Comparison of ENCODE assay signal across 1 cellular context in the genomic region with DNA sequence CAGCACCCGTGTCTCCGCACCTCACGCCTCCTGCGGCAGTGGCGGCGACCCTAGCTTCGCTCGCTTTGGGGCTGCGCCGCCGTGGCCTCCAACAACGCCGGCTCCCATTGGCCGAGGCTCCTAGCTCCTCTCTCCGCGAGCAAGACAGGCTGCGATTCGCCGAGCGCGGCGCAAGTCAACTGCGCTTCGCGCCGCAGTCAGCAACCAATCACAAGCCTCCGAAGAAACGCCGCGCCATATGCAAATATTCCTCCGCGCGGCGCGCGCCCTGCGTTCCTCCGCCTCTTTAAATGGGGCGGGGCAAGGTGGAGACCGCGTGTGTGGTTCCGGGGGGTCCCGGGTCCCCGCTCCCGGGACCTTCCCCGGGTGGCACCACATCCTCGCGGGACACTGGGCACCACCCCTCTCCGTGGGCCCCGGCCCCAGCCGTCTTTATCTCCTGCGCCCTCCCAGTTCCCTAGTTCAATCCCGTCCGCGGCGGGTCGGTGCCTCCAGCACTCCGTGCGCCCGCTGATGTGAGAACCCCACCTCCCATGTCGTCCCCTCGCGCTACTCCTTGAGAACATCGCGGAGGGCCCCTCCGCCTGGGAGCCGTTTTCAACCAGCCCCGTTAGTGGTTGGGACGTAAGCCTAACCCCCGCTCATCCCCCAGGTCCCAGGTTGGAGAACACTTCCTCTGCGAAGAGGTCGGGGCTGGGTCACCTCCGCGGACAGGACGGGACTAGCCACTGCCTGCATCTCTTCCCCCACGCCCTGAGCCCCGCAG.
A peak's percentile ranks its signal among the peaks of the same experiment; 100 is the strongest.
TF ChIP-seq lines count a peak whose summit lies in the region.

A gene with protein sequence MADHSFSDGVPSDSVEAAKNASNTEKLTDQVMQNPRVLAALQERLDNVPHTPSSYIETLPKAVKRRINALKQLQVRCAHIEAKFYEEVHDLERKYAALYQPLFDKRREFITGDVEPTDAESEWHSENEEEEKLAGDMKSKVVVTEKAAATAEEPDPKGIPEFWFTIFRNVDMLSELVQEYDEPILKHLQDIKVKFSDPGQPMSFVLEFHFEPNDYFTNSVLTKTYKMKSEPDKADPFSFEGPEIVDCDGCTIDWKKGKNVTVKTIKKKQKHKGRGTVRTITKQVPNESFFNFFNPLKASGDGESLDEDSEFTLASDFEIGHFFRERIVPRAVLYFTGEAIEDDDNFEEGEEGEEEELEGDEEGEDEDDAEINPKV (minus strand): TSS at position 96 of the 766 bp plus-strand sequence. CDS start 13,109 bp downstream, outside the sequence.

TF ChIP-seq in HepG2, 621 proteins besides CTCF, POLR2A, EP300 and RAD21 (continued from another document and continues in another):
- no peak for TF ChIP-seq ZNF224 (CRISPR knock-in tag; IDR thresholded peaks at IDR 0.05)
- no peak for TF ChIP-seq EZH2 (conservative IDR thresholded peaks at IDR 0.05; ENCODE audit: low read depth, low read length)
- peak; percentile 77; the same call in 1 of the 2 replicates for TF ChIP-seq REPIN1 (CRISPR knock-in tag; IDR thresholded peaks at IDR 0.05; ENCODE audit: borderline replicate concordance, low read depth)
- TF ChIP-seq SIN3B (IDR thresholded peaks at IDR 0.05; ENCODE audit: low read length), result peak; percentile 93
- TF ChIP-seq ZNF563 (CRISPR knock-in tag; IDR thresholded peaks at IDR 0.05), result peak; percentile 54; the same call in 1 of the 2 replicates
- TF ChIP-seq YEATS4 (CRISPR knock-in tag; IDR thresholded peaks at IDR 0.05; ENCODE audit: borderline replicate concordance), result no peak
- no peak for TF ChIP-seq XRCC5 (optimal IDR thresholded peaks at IDR 0.05; ENCODE audit: low read length)
- TF ChIP-seq CEBPB (IDR thresholded peaks at IDR 0.05; ENCODE audit: borderline replicate concordance, low read depth, low read length), result no peak
- no peak for TF ChIP-seq HMG20B (CRISPR knock-in tag; conservative IDR thresholded peaks at IDR 0.05)
- TF ChIP-seq, protein P1, sequence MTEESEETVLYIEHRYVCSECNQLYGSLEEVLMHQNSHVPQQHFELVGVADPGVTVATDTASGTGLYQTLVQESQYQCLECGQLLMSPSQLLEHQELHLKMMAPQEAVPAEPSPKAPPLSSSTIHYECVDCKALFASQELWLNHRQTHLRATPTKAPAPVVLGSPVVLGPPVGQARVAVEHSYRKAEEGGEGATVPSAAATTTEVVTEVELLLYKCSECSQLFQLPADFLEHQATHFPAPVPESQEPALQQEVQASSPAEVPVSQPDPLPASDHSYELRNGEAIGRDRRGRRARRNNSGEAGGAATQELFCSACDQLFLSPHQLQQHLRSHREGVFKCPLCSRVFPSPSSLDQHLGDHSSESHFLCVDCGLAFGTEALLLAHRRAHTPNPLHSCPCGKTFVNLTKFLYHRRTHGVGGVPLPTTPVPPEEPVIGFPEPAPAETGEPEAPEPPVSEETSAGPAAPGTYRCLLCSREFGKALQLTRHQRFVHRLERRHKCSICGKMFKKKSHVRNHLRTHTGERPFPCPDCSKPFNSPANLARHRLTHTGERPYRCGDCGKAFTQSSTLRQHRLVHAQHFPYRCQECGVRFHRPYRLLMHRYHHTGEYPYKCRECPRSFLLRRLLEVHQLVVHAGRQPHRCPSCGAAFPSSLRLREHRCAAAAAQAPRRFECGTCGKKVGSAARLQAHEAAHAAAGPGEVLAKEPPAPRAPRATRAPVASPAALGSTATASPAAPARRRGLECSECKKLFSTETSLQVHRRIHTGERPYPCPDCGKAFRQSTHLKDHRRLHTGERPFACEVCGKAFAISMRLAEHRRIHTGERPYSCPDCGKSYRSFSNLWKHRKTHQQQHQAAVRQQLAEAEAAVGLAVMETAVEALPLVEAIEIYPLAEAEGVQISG (CRISPR knock-in tag; IDR thresholded peaks at IDR 0.05), result peak; percentile 56
- TF ChIP-seq, protein P2, sequence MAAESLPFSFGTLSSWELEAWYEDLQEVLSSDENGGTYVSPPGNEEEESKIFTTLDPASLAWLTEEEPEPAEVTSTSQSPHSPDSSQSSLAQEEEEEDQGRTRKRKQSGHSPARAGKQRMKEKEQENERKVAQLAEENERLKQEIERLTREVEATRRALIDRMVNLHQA (CRISPR knock-in tag; IDR thresholded peaks at IDR 0.05), result no peak
- TF ChIP-seq AFF4 (CRISPR knock-in tag; IDR thresholded peaks at IDR 0.05), result no peak
- TF ChIP-seq JDP2 (CRISPR knock-in tag; IDR thresholded peaks at IDR 0.05; ENCODE audit: borderline replicate concordance), result no peak
- TF ChIP-seq CCAR2 (optimal IDR thresholded peaks at IDR 0.05; ENCODE audit: low read depth, low read length), result no peak
- peak; percentile 29; the same call in 1 of the 2 replicates for TF ChIP-seq SNAPC5 (CRISPR knock-in tag; IDR thresholded peaks at IDR 0.05; ENCODE audit: borderline replicate concordance)
- no peak for TF ChIP-seq ZNF557 (CRISPR knock-in tag; IDR thresholded peaks at IDR 0.05)
- no peak for TF ChIP-seq ETV5 (CRISPR knock-in tag; IDR thresholded peaks at IDR 0.05; ENCODE audit: borderline replicate concordance)
- TF ChIP-seq ZNF251 (CRISPR knock-in tag; IDR thresholded peaks at IDR 0.05), result no peak
- TF ChIP-seq ZSCAN9 (CRISPR knock-in tag; IDR thresholded peaks at IDR 0.05; ENCODE audit: borderline replicate concordance), result no peak
- no peak for TF ChIP-seq ZNF589 (CRISPR knock-in tag; conservative IDR thresholded peaks at IDR 0.05)
- no peak for TF ChIP-seq ZNF672 (CRISPR knock-in tag; IDR thresholded peaks at IDR 0.05)
- TF ChIP-seq ZNF496 (CRISPR knock-in tag; IDR thresholded peaks at IDR 0.05; ENCODE audit: insufficient replicate concordance), result no peak
- no peak for TF ChIP-seq PHF5A (CRISPR knock-in tag; IDR thresholded peaks at IDR 0.05; ENCODE audit: low read depth, unreplicated experiment)
- TF ChIP-seq NFE2L1 (CRISPR knock-in tag; IDR thresholded peaks at IDR 0.05; ENCODE audit: borderline replicate concordance), result no peak
- TF ChIP-seq ZNF652 (CRISPR knock-in tag; IDR thresholded peaks at IDR 0.05; ENCODE audit: borderline replicate concordance, low read depth), result no peak
- no peak for TF ChIP-seq PLRG1 (conservative IDR thresholded peaks at IDR 0.05)
- TF ChIP-seq SAP130 (CRISPR knock-in tag; IDR thresholded peaks at IDR 0.05; ENCODE audit: low read depth), result peak; percentile 98
- no peak for TF ChIP-seq ZNF879 (CRISPR knock-in tag; IDR thresholded peaks at IDR 0.05)
- TF ChIP-seq ZNF362 (CRISPR knock-in tag; IDR thresholded peaks at IDR 0.05; ENCODE audit: borderline replicate concordance), result no peak
- TF ChIP-seq MZF1 (CRISPR knock-in tag; IDR thresholded peaks at IDR 0.05; ENCODE audit: borderline replicate concordance), result no peak
- TF ChIP-seq ZFP36L1 (CRISPR knock-in tag; IDR thresholded peaks at IDR 0.05), result peak; percentile 75; the same call in 1 of the 2 replicates
- TF ChIP-seq ZNF414 (CRISPR knock-in tag; IDR thresholded peaks at IDR 0.05), result 0 out of 2 replicates have a peak, but pooled peaks have one; percentile 41
- TF ChIP-seq FOSL2 (CRISPR knock-in tag; IDR thresholded peaks at IDR 0.05), result no peak
- no peak for TF ChIP-seq ZNF607 (CRISPR knock-in tag; IDR thresholded peaks at IDR 0.05; ENCODE audit: borderline replicate concordance)
- TF ChIP-seq ZNF3 (CRISPR knock-in tag; IDR thresholded peaks at IDR 0.05), result no peak
- TF ChIP-seq, protein P3, sequence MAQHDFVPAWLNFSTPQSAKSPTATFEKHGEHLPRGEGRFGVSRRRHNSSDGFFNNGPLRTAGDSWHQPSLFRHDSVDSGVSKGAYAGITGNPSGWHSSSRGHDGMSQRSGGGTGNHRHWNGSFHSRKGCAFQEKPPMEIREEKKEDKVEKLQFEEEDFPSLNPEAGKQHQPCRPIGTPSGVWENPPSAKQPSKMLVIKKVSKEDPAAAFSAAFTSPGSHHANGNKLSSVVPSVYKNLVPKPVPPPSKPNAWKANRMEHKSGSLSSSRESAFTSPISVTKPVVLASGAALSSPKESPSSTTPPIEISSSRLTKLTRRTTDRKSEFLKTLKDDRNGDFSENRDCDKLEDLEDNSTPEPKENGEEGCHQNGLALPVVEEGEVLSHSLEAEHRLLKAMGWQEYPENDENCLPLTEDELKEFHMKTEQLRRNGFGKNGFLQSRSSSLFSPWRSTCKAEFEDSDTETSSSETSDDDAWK (CRISPR knock-in tag; IDR thresholded peaks at IDR 0.05), result no peak
- TF ChIP-seq ZNF564 (CRISPR knock-in tag; IDR thresholded peaks at IDR 0.05), result 0 out of 2 replicates have a peak, but pooled peaks have one; percentile 9
- TF ChIP-seq PHF8 (CRISPR knock-in tag; IDR thresholded peaks at IDR 0.05), result peak; percentile 84
- TF ChIP-seq MAZ (IDR thresholded peaks at IDR 0.05; ENCODE audit: borderline replicate concordance, low read depth, low read length), result no peak
- peak; percentile 28; the same call in 1 of the 2 replicates for TF ChIP-seq MAZ (CRISPR knock-in tag; IDR thresholded peaks at IDR 0.05; ENCODE audit: low read depth)
- no peak for TF ChIP-seq ZNF354B (CRISPR knock-in tag; IDR thresholded peaks at IDR 0.05)
- TF ChIP-seq TRAFD1 (CRISPR knock-in tag; IDR thresholded peaks at IDR 0.05; ENCODE audit: borderline replicate concordance), result no peak
- no peak for TF ChIP-seq HDAC6 (IDR thresholded peaks at IDR 0.05; ENCODE audit: low read depth, low read length)
- peak; percentile 76 for TF ChIP-seq AGO2 (optimal IDR thresholded peaks at IDR 0.05; ENCODE audit: low read depth, low read length)
- TF ChIP-seq CHD4 (IDR thresholded peaks at IDR 0.05; ENCODE audit: borderline replicate concordance, low read length), result no peak
- TF ChIP-seq ZNF230 (CRISPR knock-in tag; IDR thresholded peaks at IDR 0.05), result 0 out of 2 replicates have a peak, but pooled peaks have one; percentile 57
- TF ChIP-seq POGZ (CRISPR knock-in tag; IDR thresholded peaks at IDR 0.05), result peak; percentile 64; the same call in 1 of the 2 replicates
- no peak for TF ChIP-seq ZNF713 (CRISPR knock-in tag; IDR thresholded peaks at IDR 0.05)
- TF ChIP-seq CREB3 (CRISPR knock-in tag; IDR thresholded peaks at IDR 0.05), result no peak
- peak; percentile 98 for TF ChIP-seq SIN3A (IDR thresholded peaks at IDR 0.05; ENCODE audit: borderline replicate concordance, low read depth, low read length)
- TF ChIP-seq MTA1 (CRISPR knock-in tag; IDR thresholded peaks at IDR 0.05; ENCODE audit: borderline replicate concordance), result no peak; the same call in 1 of the 2 replicates
